In genomic region chr1:229298887-229299503, GRCh38 we compare ENCODE assay signal across 15 cellular contexts. TPM values are rescaled to one million over a fixed set of nuclear protein-coding genes. Genes with fewer than 3 reads are reported as not detected.
DNase-seq lines count a peak whose midpoint lies in the region; ATAC-seq, FAIRE-seq and TF ChIP-seq lines count a peak whose summit lies in the region.
"Had no signal": no experiment of that assay in that cellular context is flagged by ENCODE, and none has a peak within 500 bp of the region (broad histone marks: within the 10 kb centered on the region; RNA-seq: fewer than 3 reads in every experiment).

No MANE protein-coding gene starts in this region.

- H3K79me2 ChIP-seq in hepatocyte = no peaks in the 10 kb centered on the region

- H4K20me1 ChIP-seq in hepatocyte (ENCODE audit: insufficient read depth, poor library complexity, severe bottlenecking) = no peaks in the 10 kb centered on the region

- no peak for FAIRE-seq in small intestine (lab: Jason Lieb, UNC)
- FAIRE-seq: GM18507 had no signal

- TF ChIP-seq CTCF in hepatocyte (IDR thresholded peaks at IDR 0.05; ENCODE audit: poor library complexity) (no peak), right lobe of liver (IDR thresholded peaks at IDR 0.05) (no peak)

- H2AFZ ChIP-seq in hepatocyte = no peak overlapping the region

- TF ChIP-seq POLR2A in right lobe of liver (IDR thresholded peaks at IDR 0.05) = no peak

- H3K4me1 ChIP-seq in hepatocyte (ENCODE audit: insufficient read depth) = peaks cover 13% of the 10 kb centered on the region
- H3K4me1 ChIP-seq in right lobe of liver = peaks cover 0 to 18% (median 2%) of the 10 kb centered on the region in 4 donors
- no peaks in the 10 kb centered on the region for H3K4me1 ChIP-seq in small intestine (ENCODE audit: control insufficient read depth in 2 of 2, insufficient read depth in 1 of 2, low read depth in 1 of 2, low read length in 1 of 2)

- 81% methylated on average over 5 of the region's 5 CpGs for WGBS in hepatocyte (ENCODE audit: low lambda C conversion rate, missing lambda C conversion rate)
- 45% methylated on average over 5 of the region's 5 CpGs for WGBS in right lobe of liver (ENCODE audit: insufficient coverage, low coverage, low lambda C conversion rate, missing lambda C conversion rate)
- WGBS in small intestine, 3 donors = 59 to 75% (median 69%) methylated on average over 5 of the region's 5 CpGs

- intact Hi-C loops in right lobe of liver (cut with DNase I) = no loop called here

- H3K4me2 ChIP-seq in hepatocyte = no peak overlapping the region

- no peak overlapping the region for H3K4me3 ChIP-seq in hepatocyte
- H3K4me3 ChIP-seq in right lobe of liver = no peak overlapping the region
- H3K4me3 ChIP-seq in small intestine (ENCODE audit: low read depth in 1 of 2, low read length in 2 of 2) = no peak overlapping the region

- peak overlapping the region; percentile 42 for H3K27ac ChIP-seq in hepatocyte
- H3K27ac ChIP-seq in right lobe of liver = peak overlapping the region in 2 of 3 donors; percentile 25 to 54
- H3K27ac ChIP-seq in small intestine (ENCODE audit: low read depth in 1 of 2, low read length in 1 of 2) = no peak overlapping the region
- H3K27ac ChIP-seq: 22Rv1 had no signal

- H3K36me3 ChIP-seq in hepatocyte (replicated peaks; ENCODE audit: insufficient read depth, low read depth) = no peaks in the 10 kb centered on the region
- H3K36me3 ChIP-seq in right lobe of liver = peaks cover 0 to 46% (median 12%) of the 10 kb centered on the region in 4 donors
- peaks cover 3 to 13% of the 10 kb centered on the region in 2 donors for H3K36me3 ChIP-seq in small intestine (ENCODE audit: control insufficient read depth in 2 of 2, insufficient read depth in 2 of 2, low read length in 2 of 2)

- peak; percentile 86 to 89 (median 88) for ATAC-seq in right lobe of liver
- no peak for ATAC-seq in HG03342 (IDR thresholded peaks at IDR 0.05; ENCODE audit: unreplicated experiment)
- ATAC-seq: CD8-positive, alpha-beta T cell; HCT116 had no signal

- no peaks in the 10 kb centered on the region for H3K27me3 ChIP-seq in hepatocyte
- H3K27me3 ChIP-seq in right lobe of liver = no peaks in the 10 kb centered on the region
- H3K27me3 ChIP-seq in small intestine (ENCODE audit: control insufficient read depth in 2 of 2, insufficient read depth in 2 of 2, low read length in 2 of 2) = no peaks in the 10 kb centered on the region

- no peaks in the 10 kb centered on the region for H3K9me2 ChIP-seq in hepatocyte (replicated peaks; ENCODE audit: insufficient read depth)

- DNase-seq in NCI-H748 (lab: John Stamatoyannopoulos, UW; ENCODE audit: unreplicated experiment) (peak; percentile 21), NCI-H748 treated with DMSO at 0.1 percent for 48 hours (lab: John Stamatoyannopoulos, UW) (no peak), hepatocyte (ENCODE audit: low spot score) (peak; percentile 77), right lobe of liver (peak in 1 of 3 donors; percentile 69), small intestine (peak; percentile 52), HUDEP-2 (lab: John Stamatoyannopoulos, UW; ENCODE audit: unreplicated experiment in 76 of 76) (no peak), amygdala (lab: John Stamatoyannopoulos, UW) (no peak)
- DNase-seq: CD8-positive, alpha-beta T cell; COR-L47; DND-41; GDM1 had no signal

- H3K9me3 ChIP-seq in hepatocyte (ENCODE audit: low read depth) (no peaks in the 10 kb centered on the region), right lobe of liver (no peaks in the 10 kb centered on the region), small intestine (ENCODE audit: control insufficient read depth, low read depth) (no peaks in the 10 kb centered on the region)

RNA-seq across cellular contexts. Expression of gene RAB4A, which starts 28.1 kb away (rescaled TPM):
- total RNA-seq in hepatocyte (41.7 and 47.7 TPM in 2 replicates), right lobe of liver (10 to 100 TPM; 23.3 to 66.4 (median 50.0) TPM)
- polyA plus RNA-seq in hepatocyte (45.4 and 54.3 TPM in 2 replicates), small intestine (10 to 100 TPM; 30.0 to 37.6 (median 31.9) TPM)

RNA-seq across cellular contexts. Expression of gene CCSAP, which starts 43.9 kb away (rescaled TPM):
- total RNA-seq in hepatocyte (9.6 and 12.0 TPM in 2 replicates), right lobe of liver (1 to 10 TPM; 1.4 to 3.2 (median 1.7) TPM)
- polyA plus RNA-seq in hepatocyte (2.7 and 3.8 TPM in 2 replicates), small intestine (1 to 10 TPM in 2 of 3 donors, under 1 TPM in 1; 0.89 to 2.9 (median 1.1) TPM)

Comparison
In these comparisons a context has a peak if more than half of its experiments do, and no peak if none do; other contexts are left out.
1. DNase-seq: peak in NCI-H748 (single experiment), hepatocyte (single experiment) and small intestine (single experiment); none in NCI-H748 treated with DMSO at 0.1 percent for 48 hours (single experiment), HUDEP-2 (0 of 76) and amygdala (0 of 56).
2. H3K27ac ChIP-seq: peak in hepatocyte (single experiment) and right lobe of liver (2 of 3); none in small intestine (0 of 2).